In the genomic region with DNA sequence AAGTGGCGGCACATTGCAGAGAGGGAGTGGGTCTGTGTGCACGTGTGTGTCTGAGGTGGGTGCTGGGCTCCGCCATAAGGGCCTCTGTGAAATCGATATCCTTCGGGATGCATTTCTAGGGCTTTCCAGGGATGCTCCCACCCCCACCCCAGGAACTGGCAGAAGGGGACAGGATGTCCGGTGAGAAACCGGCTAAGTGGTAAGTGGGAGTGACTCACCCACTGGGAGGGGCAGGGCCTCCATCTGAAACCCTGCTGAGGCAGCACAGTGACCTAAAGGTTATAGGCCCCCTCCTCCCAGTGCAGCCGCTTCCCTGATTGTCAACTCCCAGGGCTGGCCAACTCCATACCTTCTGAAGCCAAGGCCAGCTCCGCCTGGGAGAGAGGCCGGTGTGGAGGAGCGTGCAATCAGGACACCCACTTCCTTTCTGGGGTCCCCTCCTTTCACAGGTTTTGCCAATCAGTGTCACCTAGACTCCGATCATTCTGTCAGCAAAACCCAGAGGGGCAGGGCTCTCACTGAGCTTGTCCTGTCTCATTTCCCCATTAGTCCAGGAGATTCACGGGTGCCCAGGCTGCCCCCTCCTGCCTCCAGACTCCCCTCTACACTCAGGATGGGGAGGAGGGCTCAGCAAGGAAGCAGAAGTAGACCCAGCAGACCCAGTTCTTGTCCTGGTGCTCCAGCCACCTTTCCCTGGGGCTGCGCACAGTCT, we compare ENCODE assay signal across 9 cellular contexts. TPM values are rescaled to one million over a fixed set of nuclear protein-coding genes. Genes with fewer than 3 reads are reported as not detected.
DNase-seq lines count a peak whose midpoint lies in the region; ATAC-seq and TF ChIP-seq lines count a peak whose summit lies in the region.
"Had no signal": no experiment of that assay in that cellular context is flagged by ENCODE, and none has a peak within 500 bp of the region (broad histone marks: within the 10 kb centered on the region; RNA-seq: fewer than 3 reads in every experiment).

No MANE protein-coding gene starts in this region.

- no peak overlapping the region for H2AFZ ChIP-seq in OCI-LY7 (ENCODE audit: low read length)
- H2AFZ ChIP-seq: neural progenitor cell had no signal

- no peaks in the 10 kb centered on the region for H3K9me2 ChIP-seq in OCI-LY7 (ENCODE audit: insufficient read depth, low read length)

- intact Hi-C loops in OCI-LY7 (cut with micrococcal nuclease; ENCODE audit: unreplicated experiment), result no loop called here

- no peaks in the 10 kb centered on the region for H3K27me3 ChIP-seq in foreskin keratinocyte
- H3K27me3 ChIP-seq: neural progenitor cell had no signal

- H3K9me3 ChIP-seq in OCI-LY7 (ENCODE audit: low read length), result no peaks in the 10 kb centered on the region

- CTCF ChIA-PET in OCI-LY7 (lab: Charles Lee; ENCODE audit: unreplicated experiment), result no interaction called here

- POLR2A ChIA-PET in OCI-LY7 (lab: Charles Lee), result no interaction called here

- H3K4me2 ChIP-seq in OCI-LY7 (ENCODE audit: low read length), result no peak overlapping the region
- H3K4me2 ChIP-seq: neural progenitor cell had no signal

- peak; percentile 61 for ATAC-seq in foreskin keratinocyte

- no peaks in the 10 kb centered on the region for H3K36me3 ChIP-seq in OCI-LY7 (ENCODE audit: insufficient read depth, low read length)
- H3K36me3 ChIP-seq: neural progenitor cell had no signal

- peak; percentile 25 for DNase-seq in NOMO-1 treated with DMSO at 0.1 percent for 48 hours (lab: John Stamatoyannopoulos, UW; ENCODE audit: unreplicated experiment)
- no peak for DNase-seq in NOMO-1 (lab: John Stamatoyannopoulos, UW; ENCODE audit: unreplicated experiment in 2 of 2)
- peak; percentile 48 to 62 for DNase-seq in SW 1271 (lab: John Stamatoyannopoulos, UW)
- DNase-seq in foreskin keratinocyte, result peak; percentile 54 to 75
- peak; percentile 29 for DNase-seq in stromal cell of bone marrow (ENCODE audit: low read depth)
- DNase-seq in amygdala (lab: John Stamatoyannopoulos, UW), result no peak
- DNase-seq in OCI-LY7 (ENCODE audit: low spot score), result no peak
- no peak for DNase-seq in stimulated activated CD4-positive, alpha-beta T cell treated with anti-CD3 and anti-CD28 coated beads, Interleukin-4, amount 100 ng/mL, for 24 hours

- H3K27ac ChIP-seq in foreskin keratinocyte (peak overlapping the region; percentile 98), OCI-LY7 (ENCODE audit: low read depth, low read length, poor library complexity, severe bottlenecking) (no peak overlapping the region)
- H3K27ac ChIP-seq: neural progenitor cell had no signal

- H3K4me3 ChIP-seq in OCI-LY7 (ENCODE audit: low read depth, low read length, poor library complexity, severe bottlenecking), result no peak overlapping the region
- H3K4me3 ChIP-seq: neural progenitor cell had no signal

- peaks cover 48% of the 10 kb centered on the region for H3K4me1 ChIP-seq in foreskin keratinocyte
- no peaks in the 10 kb centered on the region for H3K4me1 ChIP-seq in OCI-LY7 (ENCODE audit: insufficient read depth, low read length, poor library complexity, severe bottlenecking)

- H3K79me2 ChIP-seq in OCI-LY7 (ENCODE audit: insufficient read depth, low read depth, low read length), result no peaks in the 10 kb centered on the region

- no peaks in the 10 kb centered on the region for H4K20me1 ChIP-seq in OCI-LY7 (ENCODE audit: insufficient read depth, low read length)

- no TSS peak for BruUV-seq in OCI-LY7 (replicated peaks; lab: Mats Ljungman, UMichigan)

- no peak for TF ChIP-seq CTCF in foreskin keratinocyte (conservative IDR thresholded peaks at IDR 0.05)
- TF ChIP-seq CTCF in OCI-LY7 (conservative IDR thresholded peaks at IDR 0.05; ENCODE audit: low read length), result no peak

RNA-seq across cellular contexts. Expression of a gene that starts 44.5 kb away (rescaled TPM):
- 45.0 and 49.6 TPM in 2 replicates for total RNA-seq in foreskin keratinocyte
- polyA plus RNA-seq in foreskin keratinocyte, result 28.6 and 33.1 TPM in 2 replicates
- 2.3 and 5.8 TPM in 2 replicates for total RNA-seq in OCI-LY7 (2014; rRNA removed; shearing (Covaris generic))
- 11.5 and 14.3 TPM in 2 replicates for total RNA-seq in OCI-LY7 (2022)

Comparison
In these comparisons a context has a peak if more than half of its experiments do, and no peak if none do; other contexts are left out.
1. DNase-seq: peak in NOMO-1 treated with DMSO at 0.1 percent for 48 hours (single experiment), SW 1271 (2 of 2), foreskin keratinocyte (2 of 2) and stromal cell of bone marrow (single experiment); none in NOMO-1 (0 of 2), amygdala (0 of 56), OCI-LY7 (single experiment) and stimulated activated CD4-positive, alpha-beta T cell treated with anti-CD3 and anti-CD28 coated beads, Interleukin-4, amount 100 ng/mL, for 24 hours (single experiment).